15 cellular contexts compared by ENCODE assay signal in genomic region chr1:241837901-241838300, GRCh38. TPM values are rescaled to one million over a fixed set of nuclear protein-coding genes. Genes with fewer than 3 reads are reported as not detected.
A peak's percentile ranks its signal among the peaks of the same experiment; 100 is the strongest.
DNase-seq lines count a peak whose midpoint lies in the region; ATAC-seq and TF ChIP-seq lines count a peak whose summit lies in the region.
"Had no signal": no experiment of that assay in that cellular context is flagged by ENCODE, and none has a peak within 500 bp of the region (broad histone marks: within the 10 kb centered on the region; RNA-seq: fewer than 3 reads in every experiment).

No MANE protein-coding gene starts in this region.

- peaks cover 0 to 9% (median 0%) of the 10 kb centered on the region in 3 donors for H3K4me1 ChIP-seq in esophagus squamous epithelium

- DNase-seq in HS-27A (ENCODE audit: low read depth) (peak; percentile 71), amniotic stem cell (lab: John Stamatoyannopoulos, UW) (peak; percentile 77), foreskin melanocyte (peak; percentile 52), pons (ENCODE audit: low spot score) (no peak), esophagus squamous epithelium (lab: John Stamatoyannopoulos, UW) (no peak)
- DNase-seq: activated naive CD8-positive, alpha-beta T cell treated with anti-CD3 and anti-CD28 coated beads, Interleukin-2, amount 10 ng/mL, durations not matched to agents 7 days and 5 days; activated T-cell treated with anti-CD3 and anti-CD28 coated beads for 4 hours; NCI-H187 treated with DMSO at 0.1 percent for 48 hours; nephron progenitor cell; substantia nigra had no signal

- H3K27ac ChIP-seq in esophagus squamous epithelium, result no peak overlapping the region
- H3K27ac ChIP-seq: KMS-11, SK-N-MC had no signal

- H3K27me3 ChIP-seq in esophagus squamous epithelium, result peaks cover 0 to 11% (median 0%) of the 10 kb centered on the region in 4 donors

- intact Hi-C loops in esophagus squamous epithelium (cut with DNase I), result loop anchor here (10.0 kb wide), 2 partner anchors 233 to 303 kb away; partner anchors contain the start of gene KMO

- WGBS in esophagus squamous epithelium, 2 donors, result 37 to 54% methylated on average over 4 of the region's 4 CpGs

- H3K4me3 ChIP-seq in esophagus squamous epithelium, result no peak overlapping the region
- H3K4me3 ChIP-seq: SK-N-MC had no signal

- H3K36me3 ChIP-seq in esophagus squamous epithelium, result no peaks in the 10 kb centered on the region

- no peak for TF ChIP-seq POLR2A in esophagus squamous epithelium (IDR thresholded peaks at IDR 0.05)

- ATAC-seq in GM21390 (IDR thresholded peaks at IDR 0.05; ENCODE audit: unreplicated experiment) (no peak), GM21423 (IDR thresholded peaks at IDR 0.05; ENCODE audit: unreplicated experiment) (no peak)
- ATAC-seq: activated CD4-positive, CD25-positive, alpha-beta regulatory T cell treated with anti-CD3 and anti-CD28 coated beads, Interleukin-2, amount 50 U/mL, for 24 hours had no signal

- TF ChIP-seq CTCF in esophagus squamous epithelium (IDR thresholded peaks at IDR 0.05), result no peak

- H3K9me3 ChIP-seq in esophagus squamous epithelium, result no peaks in the 10 kb centered on the region

RNA-seq across cellular contexts. Expression of gene EXO1, which starts 10.1 kb away (rescaled TPM):
- 1 to 10 TPM; 1.5 to 9.2 (median 5.3) TPM for total RNA-seq in esophagus squamous epithelium

Comparison
In these comparisons a context has a peak if more than half of its experiments do, and no peak if none do; other contexts are left out.
1. DNase-seq: peak in HS-27A (single experiment), amniotic stem cell (single experiment) and foreskin melanocyte (single experiment); none in pons (single experiment) and esophagus squamous epithelium (single experiment).